Comparison of ENCODE assay signal across 1 cellular context in the genomic region with DNA sequence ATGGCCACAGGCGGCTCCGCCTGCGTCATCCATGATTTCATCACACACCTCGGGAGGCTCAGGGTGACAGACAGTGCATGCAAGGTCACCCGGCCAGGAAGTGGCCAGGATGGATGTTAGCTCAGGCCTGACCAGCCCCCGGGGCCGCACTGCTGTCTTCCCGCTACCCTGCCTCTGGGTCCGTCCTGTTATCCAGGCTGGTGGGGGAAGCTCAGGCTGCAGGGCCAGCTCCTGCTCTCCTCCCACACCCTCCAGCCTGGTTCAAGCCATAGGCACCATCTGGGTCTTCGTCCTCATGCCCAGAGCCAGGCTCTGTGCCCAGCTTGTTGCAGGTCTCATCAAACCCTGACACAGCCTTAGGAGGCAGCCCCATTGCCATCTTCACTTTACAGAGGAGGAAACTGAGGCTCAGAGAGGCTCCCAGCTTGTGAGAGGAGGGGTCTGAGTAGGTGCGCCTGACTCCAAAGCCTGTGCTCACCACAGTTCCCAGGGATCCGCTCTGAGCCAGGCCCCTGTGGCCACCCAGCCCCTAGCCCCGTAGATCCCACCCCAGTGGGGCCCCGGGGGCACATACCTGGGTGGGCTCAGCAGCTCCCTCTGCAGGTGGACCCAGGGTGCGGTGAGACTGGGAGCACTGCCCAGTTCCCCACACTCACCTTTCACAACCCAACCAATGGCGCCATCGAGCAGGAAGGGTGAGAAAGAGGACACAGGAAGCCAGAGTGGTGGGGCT.
TF ChIP-seq lines count a peak whose summit lies in the region.

No MANE protein-coding gene starts in this region.

TF ChIP-seq in endothelial cell of umbilical vein, 7 proteins besides CTCF, POLR2A, EP300 and RAD21 (continued from another document):
- TF ChIP-seq, protein P1, sequence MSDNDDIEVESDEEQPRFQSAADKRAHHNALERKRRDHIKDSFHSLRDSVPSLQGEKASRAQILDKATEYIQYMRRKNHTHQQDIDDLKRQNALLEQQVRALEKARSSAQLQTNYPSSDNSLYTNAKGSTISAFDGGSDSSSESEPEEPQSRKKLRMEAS (IDR thresholded peaks at IDR 0.05; ENCODE audit: insufficient read depth, insufficient read length): no peak
- TF ChIP-seq GATA2 (IDR thresholded peaks at IDR 0.05; ENCODE audit: insufficient read depth, insufficient read length, low read depth, low read length): no peak
- TF ChIP-seq EZH2 (IDR thresholded peaks at IDR 0.05; ENCODE audit: borderline replicate concordance, low read depth, low read length, severe bottlenecking): no peak
- no peak for TF ChIP-seq JUN (IDR thresholded peaks at IDR 0.05; ENCODE audit: borderline replicate concordance, insufficient read depth, insufficient read length, low read depth)
- no peak for TF ChIP-seq FOS (IDR thresholded peaks at IDR 0.05; ENCODE audit: borderline replicate concordance, insufficient read depth, low read length)
- TF ChIP-seq MYC (IDR thresholded peaks at IDR 0.05; ENCODE audit: low read depth, low read length): no peak
